24 cellular contexts compared by ENCODE assay signal in genomic region chr19:5150331-5150901, GRCh38.
DNase-seq lines count a peak whose midpoint lies in the region; FAIRE-seq and TF ChIP-seq lines count a peak whose summit lies in the region.
"Had no signal": no experiment of that assay in that cellular context is flagged by ENCODE, and none has a peak within 500 bp of the region (broad histone marks: within the 10 kb centered on the region; RNA-seq: fewer than 3 reads in every experiment).

No MANE protein-coding gene starts in this region.

- no peaks in the 10 kb centered on the region for H3K23me2 ChIP-seq in H1 (ENCODE audit: low read depth, low read length)

- H3K79me2 ChIP-seq in H1 (ENCODE audit: control insufficient read depth in 1 of 2, insufficient read depth in 2 of 2, low read length in 2 of 2) (no peaks in the 10 kb centered on the region), smooth muscle cell (ENCODE audit: low read depth) (no peaks in the 10 kb centered on the region)

- H3K9ac ChIP-seq in H1 (replicated peaks in 1 of 4; ENCODE audit: extremely low read depth in 1 of 4, low read depth in 3 of 4, low read length in 3 of 4) (no peak overlapping the region), neuronal stem cell (ENCODE audit: low read depth, low read length, poor library complexity) (peak overlapping the region; percentile 30), smooth muscle cell (ENCODE audit: low read depth) (no peak overlapping the region)
- H3K9ac ChIP-seq: BLaER1 treated with 17β-estradiol and CSF1 and Interleukin-3, amounts not matched to agents 10 nM and 100 nM had no signal

- H3K4me3 ChIP-seq in H7 (ENCODE audit: insufficient read depth, low read depth, low read length), result no peak overlapping the region
- no peak overlapping the region; a peak in 2 of 8 replicates for H3K4me3 ChIP-seq in H1 (ENCODE audit: extremely low read depth in 1 of 4, insufficient read depth in 2 of 4, low read depth in 3 of 4, low read length in 4 of 4)
- no peak overlapping the region for H3K4me3 ChIP-seq in neuronal stem cell (ENCODE audit: low read length in 2 of 2)
- no peak overlapping the region for H3K4me3 ChIP-seq in smooth muscle cell
- H3K4me3 ChIP-seq: ascending aorta; BLaER1 treated with 17β-estradiol and CSF1 and Interleukin-3, amounts not matched to agents 10 nM and 100 nM; gastroesophageal sphincter; ovary had no signal

- H3K9me3 ChIP-seq in H1 (ENCODE audit: insufficient read depth in 2 of 2, low read depth in 1 of 2, low read length in 1 of 2) (no peaks in the 10 kb centered on the region), neuronal stem cell (replicated peaks in 1 of 2; ENCODE audit: control insufficient read depth in 2 of 2, insufficient read depth in 1 of 2, low read depth in 1 of 2, low read length in 2 of 2) (no peaks in the 10 kb centered on the region), smooth muscle cell (replicated peaks; ENCODE audit: low read depth) (no peaks in the 10 kb centered on the region)
- H3K9me3 ChIP-seq: ascending aorta; BLaER1 treated with 17β-estradiol and CSF1 and Interleukin-3, amounts not matched to agents 10 nM and 100 nM; gastroesophageal sphincter; ovary had no signal

- H3K14ac ChIP-seq in H1 (ENCODE audit: insufficient read length), result no peak overlapping the region
- H3K14ac ChIP-seq in neuronal stem cell (ENCODE audit: low read length), result peak overlapping the region; percentile 89

- POLR2A ChIA-PET in H1 (lab: Charles Lee; ENCODE audit: partially characterized antibody), result interaction anchor here (1.1 to 1.7 kb wide), 2 partner anchors 10 to 36 kb away, joined by 3 to 4 read pairs; no protein-coding TSS in a partner anchor

- H3F3A ChIP-seq in smooth muscle cell (ENCODE audit: low read depth), result no peaks in the 10 kb centered on the region

- H2BK120ac ChIP-seq in H1 (replicated peaks; ENCODE audit: low read depth, low read length), result no peak overlapping the region
- H2BK120ac ChIP-seq in neuronal stem cell (ENCODE audit: low read depth, low read length), result peak overlapping the region; percentile 67

- no peaks in the 10 kb centered on the region for H3K79me1 ChIP-seq in H1 (ENCODE audit: low read depth, low read length)
- peaks cover 2% of the 10 kb centered on the region for H3K79me1 ChIP-seq in neuronal stem cell (ENCODE audit: low read depth, low read length)

- H4K91ac ChIP-seq in H1 (replicated peaks; ENCODE audit: insufficient read length, low read length) (no peak overlapping the region), neuronal stem cell (ENCODE audit: low read depth, low read length, poor library complexity) (no peak overlapping the region)

- H3K4me1 ChIP-seq in H1 (replicated peaks in 1 of 4; ENCODE audit: control insufficient read depth in 3 of 4, insufficient read depth in 4 of 4, low read length in 3 of 4), result peaks cover 0 to 20% (median 11%) of the 10 kb centered on the region in 4 experiments; a peak in 5 of 7 replicates
- H3K4me1 ChIP-seq in neuronal stem cell (ENCODE audit: control insufficient read depth in 2 of 2, insufficient read depth in 1 of 2, low read depth in 1 of 2, low read length in 2 of 2), result peaks cover 0 to 16% of the 10 kb centered on the region in 2 donors
- no peaks in the 10 kb centered on the region for H3K4me1 ChIP-seq in smooth muscle cell (ENCODE audit: low read depth)
- H3K4me1 ChIP-seq: ascending aorta, gastroesophageal sphincter had no signal

- DNase-seq in GM12891 (ENCODE audit: insufficient read length, low spot score) (peak; percentile 15), H7 (peak; percentile 90), H1 (ENCODE audit: low read depth in 1 of 2, low spot score in 2 of 2) (peak in 1 of 2 experiments; percentile 65), neuronal stem cell (ENCODE audit: low spot score) (no peak), smooth muscle cell (lab: John Stamatoyannopoulos, UW; ENCODE audit: unreplicated experiment) (no peak), SIG-M5 treated with dmso at 0.1 percent for 504 hours (lab: John Stamatoyannopoulos, UW; ENCODE audit: unreplicated experiment) (no peak), COLO668 (lab: John Stamatoyannopoulos, UW; ENCODE audit: unreplicated experiment) (no peak)
- DNase-seq: activated T-cell treated with anti-CD3 and anti-CD28 coated beads, Interleukin-2, amount 50 U/mL, for 72 hours; central memory CD4-positive, alpha-beta T cell; COR-L47; GF-D8; hippocampal formation; left ventricle myocardium superior; midbrain; NCI-H1048; NCI-H1694; stimulated activated CD4-positive, alpha-beta T cell treated with anti-CD3 and anti-CD28 coated beads, Interleukin-2, amount 100 ng/mL, for 48 hours; T-helper 2 cell had no signal

- no peak for FAIRE-seq in GM12891 (lab: Jason Lieb, UNC)
- no peak for FAIRE-seq in H1 (lab: Jason Lieb, UNC)
- FAIRE-seq: endometrium had no signal

- no peak for TF ChIP-seq CTCF in H1 (IDR thresholded peaks at IDR 0.05; ENCODE audit: control extremely low read depth in 1 of 3, insufficient read depth in 1 of 3, low read depth in 1 of 3, low read length in 3 of 3)
- no peak for TF ChIP-seq CTCF in smooth muscle cell (IDR thresholded peaks at IDR 0.05; ENCODE audit: borderline replicate concordance, insufficient read depth, poor library complexity, severe bottlenecking)

- no peak for TF ChIP-seq EP300 in H1 (IDR thresholded peaks at IDR 0.05; ENCODE audit: borderline replicate concordance in 1 of 2, low read depth in 2 of 2, low read length in 2 of 2)

- no peak overlapping the region for H4K5ac ChIP-seq in H1 (ENCODE audit: insufficient read length, low read depth, low read length)

- no peak overlapping the region for H3K56ac ChIP-seq in H1 (replicated peaks; ENCODE audit: insufficient read length, low read depth, low read length)

- CTCF ChIA-PET in H1 (lab: Charles Lee; ENCODE audit: partially characterized antibody), result interaction anchor here (0.6 to 4.9 kb wide), 25 partner anchors 9 to 545 kb away, joined by 3 to 28 read pairs (median 4); partner anchors contain the start of gene RPL36

- no peaks in the 10 kb centered on the region for H4K20me1 ChIP-seq in H1 (replicated peaks in 1 of 2; ENCODE audit: control insufficient read depth in 1 of 2, insufficient read depth in 2 of 2, low read length in 2 of 2)
- H4K20me1 ChIP-seq in smooth muscle cell (ENCODE audit: low read depth), result peaks cover 18% of the 10 kb centered on the region

- TF ChIP-seq RAD21 in H1 (IDR thresholded peaks at IDR 0.05 in 1 of 2, conservative IDR thresholded peaks at IDR 0.05 in 1 of 2; ENCODE audit: low read depth in 2 of 2, low read length in 2 of 2), result no peak

- peak overlapping the region; percentile 12 to 59; a peak in 3 of 4 replicates for H3K4me2 ChIP-seq in H1 (ENCODE audit: insufficient read depth in 1 of 2, low read depth in 2 of 2, low read length in 2 of 2)
- H3K4me2 ChIP-seq in neuronal stem cell (ENCODE audit: insufficient read depth, low read length, poor library complexity, severe bottlenecking), result no peak overlapping the region
- H3K4me2 ChIP-seq in smooth muscle cell, result no peak overlapping the region
- H3K4me2 ChIP-seq: BLaER1 treated with 17β-estradiol and CSF1 and Interleukin-3, amounts not matched to agents 10 nM and 100 nM had no signal

- H3K36me3 ChIP-seq in H7 (replicated peaks; ENCODE audit: control insufficient read depth, insufficient read depth, low read length) (no peaks in the 10 kb centered on the region), H1 (ENCODE audit: control insufficient read depth in 2 of 4, insufficient read depth in 4 of 4, low read length in 3 of 4) (peaks cover 0 to 4% (median 1%) of the 10 kb centered on the region in 4 experiments; a peak in 3 of 8 replicates), neuronal stem cell (replicated peaks in 1 of 2; ENCODE audit: control insufficient read depth in 2 of 2, insufficient read depth in 2 of 2, low read length in 2 of 2) (peaks cover 4 to 40% of the 10 kb centered on the region in 2 donors), smooth muscle cell (ENCODE audit: low read depth) (no peaks in the 10 kb centered on the region)
- H3K36me3 ChIP-seq: ovary had no signal

- H4K8ac ChIP-seq in H1 (ENCODE audit: extremely low read depth, insufficient read depth, low read length) (no peak overlapping the region; the same call in 1 of the 2 replicates), neuronal stem cell (ENCODE audit: low read depth, low read length) (no peak overlapping the region)

- TF ChIP-seq POLR2A in GM12891 (IDR thresholded peaks at IDR 0.05; ENCODE audit: low read depth, low read length) (no peak), H1 (IDR thresholded peaks at IDR 0.05; ENCODE audit: control extremely low read depth in 1 of 2, low read depth in 2 of 2, low read length in 2 of 2) (no peak)

- H2AK5ac ChIP-seq in H1 (ENCODE audit: low read depth, low read length) (no peak overlapping the region), neuronal stem cell (ENCODE audit: low read depth, low read length) (peak overlapping the region; percentile 97)

- 0 out of 2 replicates have a peak overlapping the region, but pooled peaks have one; percentile 35 for H2BK5ac ChIP-seq in H1 (ENCODE audit: low read depth, low read length)
- H2BK5ac ChIP-seq in neuronal stem cell (ENCODE audit: low read length), result peak overlapping the region; percentile 95

- H3K18ac ChIP-seq in H1 (ENCODE audit: extremely low read depth, low read length) (peak overlapping the region; percentile 19; the same call in 1 of the 2 replicates), neuronal stem cell (ENCODE audit: low read length) (peak overlapping the region; percentile 92)

- H2BK20ac ChIP-seq in H1 (ENCODE audit: low read length), result no peak overlapping the region

- 0 out of 2 replicates have a peak overlapping the region, but pooled peaks have one; percentile 72 for H2BK15ac ChIP-seq in H1 (ENCODE audit: low read length)
- H2BK15ac ChIP-seq in neuronal stem cell (ENCODE audit: low read length), result peak overlapping the region; percentile 93

- no peak overlapping the region for H3K4ac ChIP-seq in H1 (replicated peaks; ENCODE audit: insufficient read length, low read depth, low read length)
- H3K4ac ChIP-seq in neuronal stem cell (ENCODE audit: low read length), result no peak overlapping the region

- H3K23ac ChIP-seq in H1 (ENCODE audit: insufficient read length), result no peak overlapping the region
- H3K23ac ChIP-seq in neuronal stem cell (ENCODE audit: low read depth, low read length, poor library complexity), result peak overlapping the region; percentile 98

- H3K27ac ChIP-seq in H1 (ENCODE audit: low read depth, low read length), result no peak overlapping the region
- no peak overlapping the region for H3K27ac ChIP-seq in neuronal stem cell (replicated peaks; ENCODE audit: low read length)
- H3K27ac ChIP-seq in smooth muscle cell (ENCODE audit: low read depth), result no peak overlapping the region
- H3K27ac ChIP-seq: ascending aorta; BLaER1 treated with 17β-estradiol and CSF1 and Interleukin-3, amounts not matched to agents 10 nM and 100 nM; gastroesophageal sphincter; ovary; RWPE1 had no signal

- WGBS in H1 (ENCODE audit: extremely low coverage in 1 of 2, insufficient coverage in 1 of 2, insufficient read length in 1 of 2, insufficient replicate concordance in 2 of 2, low coverage in 1 of 2, low lambda C conversion rate in 2 of 2, missing lambda C conversion rate in 1 of 2), 2 experiments, result 69% methylated on average over 25 of the region's 26 CpGs; no CpG with 5 or more reads in 1 of the 2 experiments
- no CpG with 5 or more reads among the region's 26 CpGs for WGBS in neuronal stem cell (ENCODE audit: extremely low coverage in 2 of 2, insufficient read length in 2 of 2, insufficient replicate concordance in 1 of 2), 2 donors
- WGBS in smooth muscle cell (ENCODE audit: low lambda C conversion rate), result 92% methylated on average over 26 of the region's 26 CpGs

- H2BK12ac ChIP-seq in H1 (ENCODE audit: low read depth, low read length) (0 out of 2 replicates have a peak overlapping the region, but pooled peaks have one; percentile 50), neuronal stem cell (ENCODE audit: low read length) (peak overlapping the region; percentile 97)

- H3K27me3 ChIP-seq in H7 (ENCODE audit: control insufficient read depth, insufficient read depth, low read length) (no peaks in the 10 kb centered on the region), H1 (replicated peaks in 1 of 4; ENCODE audit: control insufficient read depth in 3 of 4, extremely low read depth in 1 of 4, insufficient read depth in 3 of 4, low read length in 3 of 4) (no peaks in the 10 kb centered on the region), neuronal stem cell (ENCODE audit: control insufficient read depth in 3 of 3, insufficient read depth in 3 of 3, low read depth in 1 of 3, low read length in 3 of 3) (no peaks in the 10 kb centered on the region), smooth muscle cell (ENCODE audit: low read depth) (no peaks in the 10 kb centered on the region)
- H3K27me3 ChIP-seq: ascending aorta; BLaER1 treated with 17β-estradiol and CSF1 and Interleukin-3, amounts not matched to agents 10 nM and 100 nM; gastroesophageal sphincter; ovary had no signal

- H2AFZ ChIP-seq in H1 (ENCODE audit: low read length) (no peak overlapping the region), neuronal stem cell (ENCODE audit: low read length) (no peak overlapping the region), smooth muscle cell (ENCODE audit: low read depth) (no peak overlapping the region)

Comparison
In these comparisons a context has a peak if more than half of its experiments do, and no peak if none do; other contexts are left out.
1. DNase-seq: peak in GM12891 (single experiment) and H7 (single experiment); none in neuronal stem cell (single experiment), smooth muscle cell (single experiment), SIG-M5 treated with dmso at 0.1 percent for 504 hours (single experiment) and COLO668 (single experiment).
2. H3K4me2 ChIP-seq: peak in H1 (2 of 2); none in neuronal stem cell (single experiment) and smooth muscle cell (single experiment).